In genomic region chr22:37728620-37729019, GRCh38 we compare ENCODE assay signal across 23 cellular contexts. TPM values are rescaled to one million over a fixed set of nuclear protein-coding genes. Genes with fewer than 3 reads are reported as not detected.
DNase-seq lines count a peak whose midpoint lies in the region; ATAC-seq and TF ChIP-seq lines count a peak whose summit lies in the region.
"Had no signal": no experiment of that assay in that cellular context is flagged by ENCODE, and none has a peak within 500 bp of the region (broad histone marks: within the 10 kb centered on the region; RNA-seq: fewer than 3 reads in every experiment).

No MANE protein-coding gene starts in this region.

- H4K8ac ChIP-seq in IMR-90 (ENCODE audit: low read depth in 2 of 2, low read length in 2 of 2): peak overlapping the region in 1 of 2 experiments; percentile 82; a peak in 2 of 4 replicates

- peak overlapping the region; percentile 59; the same call in 1 of the 2 replicates for H3K14ac ChIP-seq in IMR-90 (replicated peaks; ENCODE audit: low read depth, low read length)

- peak overlapping the region; percentile 70; the same call in 1 of the 2 replicates for H4K5ac ChIP-seq in IMR-90 (ENCODE audit: low read depth, low read length)

- no peak overlapping the region for H2BK5ac ChIP-seq in IMR-90 (ENCODE audit: low read depth, low read length, poor library complexity, severe bottlenecking)

- H2AK9ac ChIP-seq in IMR-90 (replicated peaks; ENCODE audit: low read depth, low read length, poor library complexity): peak overlapping the region; percentile 77

- no peaks in the 10 kb centered on the region for H3K79me2 ChIP-seq in neural progenitor cell (ENCODE audit: low read depth)

- intact Hi-C loops in IMR-90 (cut with micrococcal nuclease): no loop called here
- intact Hi-C loops in left lung (cut with DNase I): no loop called here

- peak overlapping the region; percentile 42 for H3K4ac ChIP-seq in IMR-90 (ENCODE audit: low read depth, low read length)

- no peak overlapping the region for H2AK5ac ChIP-seq in IMR-90 (ENCODE audit: low read depth, low read length)

- H3K4me1 ChIP-seq in IMR-90 (ENCODE audit: control insufficient read depth, insufficient read depth, low read length) (peaks cover 4% of the 10 kb centered on the region), left lung (peaks cover 10 to 38% of the 10 kb centered on the region in 2 donors), thoracic aorta (ENCODE audit: control insufficient read depth in 1 of 2, low read depth in 2 of 2) (peaks cover 8 to 19% of the 10 kb centered on the region in 2 donors), neural progenitor cell (no peaks in the 10 kb centered on the region)

- in situ Hi-C loops in IMR-90 (cut with MboI; ENCODE audit: low sequenced_read_pairs) (no loop called here), GM13977 (cut with MboI; ENCODE audit: low pct_unique_long_range_greater_than_20kb, low sequenced_read_pairs, unreplicated experiment) (no loop called here)

- BruUV-seq in IMR-90 (replicated peaks; lab: Mats Ljungman, UMichigan): no TSS peak

- no peaks in the 10 kb centered on the region for H3K4me1 Mint-ChIP-seq in neural progenitor cell
- H3K4me1 Mint-ChIP-seq: memory B cell; stimulated activated memory B cell treated with anti-CD40 and anti-IgM and Interleukin-4, amounts not matched to agents 10 μg/mL and 1 μg/mL and 100 μg/mL, for 72 hours had no signal

- ATAC-seq in IMR-90 (ENCODE audit: low read depth): peak; percentile 42
- peak; percentile 29 for ATAC-seq in left lung
- peak; percentile 26 for ATAC-seq in thoracic aorta (ENCODE audit: insufficient number of reproducible peaks, low FRiP score, low read depth)
- ATAC-seq in GM21825 (IDR thresholded peaks at IDR 0.05; ENCODE audit: unreplicated experiment): no peak
- ATAC-seq: stimulated activated memory B cell treated with anti-CD40 and anti-IgM and Interleukin-4, amounts not matched to agents 10 μg/mL and 1 μg/mL and 100 μg/mL, for 72 hours had no signal

- H3K27me3 Mint-ChIP-seq in neural progenitor cell (ENCODE audit: insufficient read depth, low read depth): peaks cover 2% of the 10 kb centered on the region
- H3K27me3 Mint-ChIP-seq: memory B cell; naive B cell; stimulated activated memory B cell treated with anti-CD40 and anti-IgM and Interleukin-4, amounts not matched to agents 10 μg/mL and 1 μg/mL and 100 μg/mL, for 72 hours had no signal

- peak overlapping the region; percentile 61; the same call in 1 of the 2 replicates for H2BK20ac ChIP-seq in IMR-90 (ENCODE audit: low read depth, low read length)

- peak overlapping the region; percentile 58 for H4K91ac ChIP-seq in IMR-90 (ENCODE audit: insufficient read depth, low read depth, low read length)

- CTCF ChIA-PET in IMR-90 (lab: Yijun Ruan, JAX): interaction anchor here (1.1 kb wide), 1 partner anchor 14 kb away, joined by 4 read pairs; no protein-coding TSS in a partner anchor

- dilution Hi-C loops in IMR-90 (cut with HindIII; ENCODE audit: low sequenced_read_pairs, unreplicated experiment): no loop called here

- H3F3A ChIP-seq in neural progenitor cell (ENCODE audit: low read depth): peaks cover 3% of the 10 kb centered on the region

- POLR2A ChIA-PET in IMR-90 (lab: Charles Lee; ENCODE audit: unreplicated experiment): no interaction called here

- H3K9ac ChIP-seq in IMR-90 (ENCODE audit: low read depth, low read length) (no peak overlapping the region), neural progenitor cell (no peak overlapping the region)

- H3K36me3 ChIP-seq in IMR-90 (ENCODE audit: control insufficient read depth, insufficient read depth, low read length) (no peaks in the 10 kb centered on the region), left lung (no peaks in the 10 kb centered on the region), thoracic aorta (no peaks in the 10 kb centered on the region), neural progenitor cell (no peaks in the 10 kb centered on the region)
- H3K36me3 ChIP-seq: pancreas, Peyer's patch, transverse colon, WERI-Rb-1 had no signal

- no peak overlapping the region for H3K56ac ChIP-seq in IMR-90 (ENCODE audit: extremely low read depth, insufficient read depth, low read length)

- H3K9me1 ChIP-seq in IMR-90 (ENCODE audit: insufficient read depth, low read length): 0 out of 2 replicates have a peak, but pooled peaks cover 3% of the 10 kb centered on the region

- H3K79me1 ChIP-seq in IMR-90 (ENCODE audit: low read depth in 1 of 2, low read length in 2 of 2): no peaks in the 10 kb centered on the region

- TF ChIP-seq CTCF in IMR-90 (conservative IDR thresholded peaks at IDR 0.05; ENCODE audit: low read depth, low read length) (no peak), coronary artery (IDR thresholded peaks at IDR 0.05) (no peak), left lung (IDR thresholded peaks at IDR 0.05) (no peak), thoracic aorta (IDR thresholded peaks at IDR 0.05) (no peak), neural progenitor cell (IDR thresholded peaks at IDR 0.05) (no peak), GM13977 (IDR thresholded peaks at IDR 0.05; ENCODE audit: extremely low read depth, insufficient read depth, missing control alignments) (no peak)

- H3K4me2 ChIP-seq in IMR-90 (ENCODE audit: low read depth, low read length) (no peak overlapping the region; the same call in 1 of the 2 replicates), neural progenitor cell (no peak overlapping the region)

- peaks cover 16% of the 10 kb centered on the region for H3K36me3 Mint-ChIP-seq in neural progenitor cell

- H3K27me3 ChIP-seq in IMR-90 (ENCODE audit: control insufficient read depth, insufficient read depth, low read length) (no peaks in the 10 kb centered on the region), left lung (no peaks in the 10 kb centered on the region), thoracic aorta (replicated peaks; ENCODE audit: insufficient read depth) (no peaks in the 10 kb centered on the region), neural progenitor cell (no peaks in the 10 kb centered on the region)
- H3K27me3 ChIP-seq: pancreas, Peyer's patch, transverse colon had no signal

- H2BK15ac ChIP-seq in IMR-90 (ENCODE audit: low read depth, low read length): peak overlapping the region; percentile 8; the same call in 1 of the 3 replicates

- H4K20me1 ChIP-seq in IMR-90 (ENCODE audit: insufficient read depth, low read length): no peaks in the 10 kb centered on the region
- no peaks in the 10 kb centered on the region for H4K20me1 ChIP-seq in neural progenitor cell (ENCODE audit: low read depth)

- no peak for TF ChIP-seq POLR2A in IMR-90 (IDR thresholded peaks at IDR 0.05; ENCODE audit: low read depth, low read length)

- H3K27ac Mint-ChIP-seq in neural progenitor cell: no peak overlapping the region
- H3K27ac Mint-ChIP-seq: memory B cell; naive B cell; stimulated activated memory B cell treated with anti-CD40 and anti-IgM and Interleukin-4, amounts not matched to agents 10 μg/mL and 1 μg/mL and 100 μg/mL, for 72 hours had no signal

- H3K4me3 Mint-ChIP-seq in neural progenitor cell: no peak overlapping the region
- H3K4me3 Mint-ChIP-seq: memory B cell; naive B cell; stimulated activated memory B cell treated with anti-CD40 and anti-IgM and Interleukin-4, amounts not matched to agents 10 μg/mL and 1 μg/mL and 100 μg/mL, for 72 hours had no signal

- H3K23ac ChIP-seq in IMR-90 (ENCODE audit: low read depth, low read length): peak overlapping the region; percentile 14; the same call in 1 of the 2 replicates

- H2BK120ac ChIP-seq in IMR-90 (ENCODE audit: low read depth, low read length): peak overlapping the region; percentile 64

- no peak for DNase-seq in IMR-90
- no peak for DNase-seq in coronary artery (ENCODE audit: low spot score)
- no peak for DNase-seq in left lung
- DNase-seq in thoracic aorta (ENCODE audit: low spot score): no peak
- no peak for DNase-seq in neural progenitor cell (ENCODE audit: low spot score)
- no peak for DNase-seq in HuH-7.5 (ENCODE audit: low spot score)
- DNase-seq in GM13977 (ENCODE audit: low spot score): no peak
- DNase-seq: activated CD4-positive, alpha-beta T cell treated with anti-CD3 and anti-CD28 coated beads, Interleukin-2, amount 50 U/mL, for 4 hours; activated naive CD4-positive, alpha-beta T cell treated with Interleukin-2 at 50 U/mL for 16 hours; cerebellar nuclear complex; DMS79 treated with DMSO at 0.1 percent for 48 hours; effector memory CD4-positive, alpha-beta T cell; naive B cell; NCI-H1105; NCI-H2029 treated with DMSO at 0.1 percent for 48 hours; Peyer's patch; T-helper 2 cell; transverse colon; WERI-Rb-1 had no signal

- H2AFZ ChIP-seq in IMR-90 (replicated peaks; ENCODE audit: low read length, poor library complexity) (no peak overlapping the region), neural progenitor cell (replicated peaks) (no peak overlapping the region)

- H3K4me3 ChIP-seq in IMR-90 (ENCODE audit: insufficient read depth, low read depth, low read length) (no peak overlapping the region), coronary artery (no peak overlapping the region), left lung (no peak overlapping the region), thoracic aorta (no peak overlapping the region), neural progenitor cell (no peak overlapping the region)
- H3K4me3 ChIP-seq: pancreas, Peyer's patch, transverse colon had no signal

- no peak for TF ChIP-seq RAD21 in IMR-90 (IDR thresholded peaks at IDR 0.05; ENCODE audit: low read length)

- WGBS in IMR-90 (ENCODE audit: extremely low coverage in 2 of 2, insufficient read length in 1 of 2), 2 experiments: no CpG with 5 or more reads among the region's 1 CpG

- peak overlapping the region; percentile 58; the same call in 1 of the 2 replicates for H3K27ac ChIP-seq in IMR-90 (ENCODE audit: insufficient read depth, low read length)
- peak overlapping the region; percentile 80 for H3K27ac ChIP-seq in coronary artery
- H3K27ac ChIP-seq in left lung: peak overlapping the region; percentile 14 to 73
- H3K27ac ChIP-seq in thoracic aorta: peak overlapping the region; percentile 21 to 33
- H3K27ac ChIP-seq in neural progenitor cell: no peak overlapping the region
- H3K27ac ChIP-seq: Peyer's patch, WERI-Rb-1 had no signal

- H3K9me3 ChIP-seq in IMR-90 (ENCODE audit: control insufficient read depth, insufficient read depth, low read length) (no peaks in the 10 kb centered on the region), left lung (no peaks in the 10 kb centered on the region), thoracic aorta (no peaks in the 10 kb centered on the region), neural progenitor cell (ENCODE audit: low read depth) (no peaks in the 10 kb centered on the region)
- H3K9me3 ChIP-seq: pancreas, Peyer's patch, transverse colon had no signal

- H3K9me3 Mint-ChIP-seq in neural progenitor cell: peaks cover 8% of the 10 kb centered on the region
- H3K9me3 Mint-ChIP-seq: memory B cell; naive B cell; stimulated activated memory B cell treated with anti-CD40 and anti-IgM and Interleukin-4, amounts not matched to agents 10 μg/mL and 1 μg/mL and 100 μg/mL, for 72 hours had no signal

- peak overlapping the region; percentile 39; the same call in 1 of the 2 replicates for H3K18ac ChIP-seq in IMR-90 (ENCODE audit: low read depth, low read length)

RNA-seq across cellular contexts. Expression of gene TRIOBP, which starts 31.8 kb away (rescaled TPM):
- total RNA-seq in IMR-90 (2012; rRNA removed) (46.4 and 47.5 TPM in 2 replicates), left lung (10 to 100 TPM; 70.9 to 84.9 TPM), thoracic aorta (100 to 1,000 TPM; 126 to 146 TPM), neural progenitor cell (ENCODE audit: low replicate concordance) (25.2 and 51.0 TPM in 2 replicates)
- 65.5 and 69.8 TPM in 2 replicates for polyA plus RNA-seq in IMR-90 (2012; rRNA removed)
- polyA plus RNA-seq in IMR-90 (2012; cell fraction: cytosol; rRNA removed): 66.8 and 79.6 TPM in 2 replicates
- polyA plus RNA-seq in IMR-90 (2012; cell fraction: nucleus; rRNA removed; ENCODE audit: low replicate concordance): 42.7 and 68.1 TPM in 2 replicates

RNA-seq across cellular contexts. Expression of gene NOL12, which starts 42.5 kb away (rescaled TPM):
- 16.0 and 29.7 TPM in 2 replicates for total RNA-seq in IMR-90 (2012; rRNA removed)
- polyA plus RNA-seq in IMR-90 (2012; rRNA removed): 25.6 and 25.7 TPM in 2 replicates
- 23.2 and 28.5 TPM in 2 replicates for polyA plus RNA-seq in IMR-90 (2012; cell fraction: cytosol; rRNA removed)
- polyA plus RNA-seq in IMR-90 (2012; cell fraction: nucleus; rRNA removed; ENCODE audit: low replicate concordance): 44.8 and 73.3 TPM in 2 replicates
- 10 to 100 TPM; 16.2 to 26.3 TPM for total RNA-seq in left lung
- 10 to 100 TPM; 11.1 to 58.9 TPM for total RNA-seq in thoracic aorta
- total RNA-seq in neural progenitor cell (ENCODE audit: low replicate concordance): 23.7 and 28.7 TPM in 2 replicates

RNA-seq across cellular contexts. Expression of gene LGALS1, which starts 53.2 kb away (rescaled TPM):
- total RNA-seq in IMR-90 (2012; rRNA removed): 9,081 and 15,383 TPM in 2 replicates
- polyA plus RNA-seq in IMR-90 (2012; rRNA removed): 11,896 and 18,749 TPM in 2 replicates
- 53,551 and 65,152 TPM in 2 replicates for polyA plus RNA-seq in IMR-90 (2012; cell fraction: cytosol; rRNA removed)
- 5,542 and 13,774 TPM in 2 replicates for polyA plus RNA-seq in IMR-90 (2012; cell fraction: nucleus; rRNA removed; ENCODE audit: low replicate concordance)
- 100 to 1,000 TPM; 826 to 851 TPM for total RNA-seq in left lung
- total RNA-seq in thoracic aorta: 1,000 to 10,000 TPM; 1,470 to 1,957 TPM
- total RNA-seq in neural progenitor cell (ENCODE audit: low replicate concordance): 14.9 and 42.9 TPM in 2 replicates

Comparison
In these comparisons a context has a peak if more than half of its experiments do, and no peak if none do; other contexts are left out.
1. RNA of gene LGALS1, which starts 53.2 kb away (total RNA-seq): 9,081 to 15,383 TPM in IMR-90, 1,470 to 1,957 TPM in thoracic aorta and 826 to 851 TPM in left lung; 14.9 to 42.9 TPM in neural progenitor cell; every median in the first group is over 10 times any median in the second.